1 cellular context compared by ENCODE assay signal in genomic region chr2:41878056-41878455, GRCh38.
TF ChIP-seq lines count a peak whose summit lies in the region.

No MANE protein-coding gene starts in this region.

TF ChIP-seq in H1, 55 proteins besides CTCF, POLR2A, EP300 and RAD21 (continued from another document):
- no peak for TF ChIP-seq CHD7 (IDR thresholded peaks at IDR 0.05; ENCODE audit: insufficient replicate concordance, low read length)
- TF ChIP-seq SAP30 (IDR thresholded peaks at IDR 0.05; ENCODE audit: insufficient read depth, insufficient replicate concordance, low read length), result no peak
- TF ChIP-seq BACH1 (IDR thresholded peaks at IDR 0.05; ENCODE audit: low read length), result no peak
- no peak for TF ChIP-seq KDM5A (IDR thresholded peaks at IDR 0.05; ENCODE audit: low read length)
- no peak for TF ChIP-seq ZNF274 (IDR thresholded peaks at IDR 0.05; ENCODE audit: borderline replicate concordance, extremely low read depth, low read length)
- TF ChIP-seq SIX5 (IDR thresholded peaks at IDR 0.05; ENCODE audit: low read depth, low read length), result no peak
TF ChIP-seq in H1: peak in this region for 0.
